In the genomic region with DNA sequence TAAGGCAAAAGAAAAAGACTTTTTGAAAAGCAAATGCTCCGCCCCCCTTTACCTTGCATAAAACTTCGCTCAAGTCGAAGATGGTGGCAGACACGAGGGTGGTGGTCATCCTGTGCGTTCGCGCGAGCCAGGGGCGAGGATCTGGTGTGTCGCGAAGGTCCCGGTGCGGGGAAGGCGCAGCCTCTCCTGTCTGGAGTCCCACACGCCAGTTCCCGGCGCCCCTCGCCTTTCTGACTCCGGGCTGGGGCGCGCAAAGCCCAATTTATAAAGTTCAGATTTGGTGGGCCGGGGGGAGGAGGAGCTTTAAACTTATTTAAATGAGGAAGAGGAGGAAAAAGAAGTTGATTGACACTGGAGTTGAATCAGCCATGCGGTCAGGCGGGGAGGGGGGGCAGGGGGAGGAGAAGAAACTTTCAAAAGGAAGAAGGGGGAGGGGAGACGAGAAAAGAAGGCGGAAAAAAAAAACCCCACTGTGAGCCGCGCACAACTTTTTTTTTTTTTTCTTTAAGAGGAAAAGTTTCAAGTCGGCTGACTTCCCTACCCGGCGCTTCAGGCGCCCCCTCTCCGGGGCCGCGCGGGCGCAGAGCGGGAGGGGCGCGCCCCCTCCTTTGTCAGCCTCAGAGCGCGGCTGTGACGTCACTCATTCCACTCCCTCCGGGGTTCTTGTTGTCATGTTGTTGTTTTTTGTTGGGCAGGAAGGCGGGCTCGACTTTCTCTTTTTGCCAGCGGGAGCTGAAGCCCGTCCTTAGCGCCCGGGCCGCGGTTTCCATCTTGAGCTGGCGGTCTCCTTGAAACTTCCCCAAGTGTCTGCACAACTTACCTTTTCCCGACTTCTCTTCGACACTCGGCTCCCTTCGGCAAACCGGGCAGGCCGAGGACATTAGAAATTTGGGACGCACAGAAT, we compare ENCODE assay signal across 8 cellular contexts. TPM values are rescaled to one million over a fixed set of nuclear protein-coding genes. Genes with fewer than 3 reads are reported as not detected.
DNase-seq lines count a peak whose midpoint lies in the region; ATAC-seq and TF ChIP-seq lines count a peak whose summit lies in the region.

A gene with protein sequence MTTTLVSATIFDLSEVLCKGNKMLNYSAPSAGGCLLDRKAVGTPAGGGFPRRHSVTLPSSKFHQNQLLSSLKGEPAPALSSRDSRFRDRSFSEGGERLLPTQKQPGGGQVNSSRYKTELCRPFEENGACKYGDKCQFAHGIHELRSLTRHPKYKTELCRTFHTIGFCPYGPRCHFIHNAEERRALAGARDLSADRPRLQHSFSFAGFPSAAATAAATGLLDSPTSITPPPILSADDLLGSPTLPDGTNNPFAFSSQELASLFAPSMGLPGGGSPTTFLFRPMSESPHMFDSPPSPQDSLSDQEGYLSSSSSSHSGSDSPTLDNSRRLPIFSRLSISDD (minus strand): TSS at position 238 of the 904 bp plus-strand sequence. CDS start 129 bp downstream, at position 109.

- no peaks in the 10 kb centered on the region for H3K9me3 Mint-ChIP-seq in activated CD8-positive, alpha-beta T cell treated with anti-CD3 and anti-CD28 coated beads for 36 hours

- TF ChIP-seq POLR2A in lower leg skin (IDR thresholded peaks at IDR 0.05), result peak in 1 of 2 donors; percentile 97

- peak within 1 kb of the TSS; percentile 88 for H3K4me3 Mint-ChIP-seq in activated CD8-positive, alpha-beta T cell treated with anti-CD3 and anti-CD28 coated beads for 36 hours

- intact Hi-C loops in activated CD8-positive, alpha-beta T cell treated with anti-CD3 and anti-CD28 coated beads for 36 hours (cut with micrococcal nuclease), result loop anchor here (2.0 to 5.0 kb wide), 2 partner anchors 22 to 111 kb away; no protein-coding TSS in a partner anchor
- intact Hi-C loops in lower leg skin (cut with DNase I; ENCODE audit: low total_unique reads), result loop anchor here (10.0 kb wide), 1 partner anchor 248 kb away; no protein-coding TSS in a partner anchor

- DNase-seq in GM10248 (ENCODE audit: extremely low spot score) (peak; percentile 88), NCI-H446 treated with DMSO at 0.1 percent for 48 hours (lab: John Stamatoyannopoulos, UW) (peak; percentile 70), ecto neural progenitor cell (ENCODE audit: low spot score) (peak; percentile 97), lower leg skin (ENCODE audit: low spot score in 2 of 2) (peak; percentile 95 to 98)
- peak; percentile 91 for DNase-seq in activated CD8-positive, alpha-beta T cell treated with anti-CD3 and anti-CD28 coated beads for 36 hours
- peak; percentile 83 to 95 for DNase-seq in stimulated activated CD4-positive, alpha-beta T cell treated with anti-CD3 and anti-CD28 coated beads, Interleukin-4, amount 100 ng/mL, for 4 hours

- POLR2A ChIA-PET in GM10248 (lab: Yijun Ruan, JAX), result interaction anchor here (0.5 to 2.5 kb wide), 22 partner anchors 10 to 619 kb away, joined by 3 to 16 read pairs (median 4); no protein-coding TSS in a partner anchor
- POLR2A ChIA-PET in activated CD8-positive, alpha-beta T cell treated with anti-CD3 and anti-CD28 coated beads for 36 hours (lab: Charles Lee), result interaction anchor here (0.6 to 9.4 kb wide), 16 partner anchors 11 to 543 kb away, joined by 3 to 207 read pairs (median 5); no protein-coding TSS in a partner anchor

- WGBS in lower leg skin, 2 donors, result 0 to 1% methylated on average over 60 of the region's 60 CpGs

- TF ChIP-seq CTCF in GM10248 (IDR thresholded peaks at IDR 0.05; ENCODE audit: control extremely low read depth, extremely low read depth, low read depth, missing control alignments) (no peak), lower leg skin (IDR thresholded peaks at IDR 0.05) (no peak)
- no peak for TF ChIP-seq CTCF in activated CD8-positive, alpha-beta T cell treated with anti-CD3 and anti-CD28 coated beads for 36 hours (IDR thresholded peaks at IDR 0.05)

- H3K4me3 ChIP-seq in lower leg skin (ENCODE audit: low read depth, poor library complexity, severe bottlenecking), result peak within 1 kb of the TSS; percentile 97

- no peaks in the 10 kb centered on the region for H3K27me3 Mint-ChIP-seq in activated CD8-positive, alpha-beta T cell treated with anti-CD3 and anti-CD28 coated beads for 36 hours

- CTCF ChIA-PET in GM10248 (lab: Yijun Ruan, JAX), result interaction anchor here (0.7 to 6.6 kb wide), 5 partner anchors 9 to 534 kb away, joined by 3 to 84 read pairs (median 3); no protein-coding TSS in a partner anchor
- CTCF ChIA-PET in activated CD8-positive, alpha-beta T cell treated with anti-CD3 and anti-CD28 coated beads for 36 hours (lab: Charles Lee), result interaction anchor here (6.6 to 16.7 kb wide), 3 partner anchors 13 to 543 kb away, joined by 58 to 268 read pairs (median 87); no protein-coding TSS in a partner anchor

- ATAC-seq in HG02759 (IDR thresholded peaks at IDR 0.05; ENCODE audit: unreplicated experiment) (peak; percentile 42), HG03095 (IDR thresholded peaks at IDR 0.05; ENCODE audit: unreplicated experiment) (no peak)
- ATAC-seq in activated CD8-positive, alpha-beta T cell treated with anti-CD3 and anti-CD28 coated beads for 36 hours, result peak; percentile 24

- H3K36me3 Mint-ChIP-seq in activated CD8-positive, alpha-beta T cell treated with anti-CD3 and anti-CD28 coated beads for 36 hours (ENCODE audit: low read depth), result peaks cover 51% of the 10 kb centered on the region

- peaks cover 43% of the 10 kb centered on the region for H3K4me1 Mint-ChIP-seq in activated CD8-positive, alpha-beta T cell treated with anti-CD3 and anti-CD28 coated beads for 36 hours (ENCODE audit: low read depth)

- H3K27ac Mint-ChIP-seq in activated CD8-positive, alpha-beta T cell treated with anti-CD3 and anti-CD28 coated beads for 36 hours, result peak within 1 kb of the TSS; percentile 100

RNA-seq across cellular contexts. Expression of the gene that starts here (rescaled TPM):
- total RNA-seq in activated CD8-positive, alpha-beta T cell treated with anti-CD3 and anti-CD28 coated beads for 36 hours, result 10 to 100 TPM; 57.4 to 60.6 TPM
- 1,000 to 10,000 TPM in 1 of 4 donors, 100 to 1,000 TPM in 3; 466 to 2,618 (median 922) TPM for total RNA-seq in lower leg skin

Comparison
In these comparisons a context has a peak if more than half of its experiments do, and no peak if none do; other contexts are left out.
1. RNA of the gene that starts here (total RNA-seq): 466 to 2,618 TPM in lower leg skin; 57.4 to 60.6 TPM in activated CD8-positive, alpha-beta T cell treated with anti-CD3 and anti-CD28 coated beads for 36 hours; every median in the first group is over 4 times any median in the second.
2. Peak in every context shown above with its lines, with median percentiles within 50 percentile points of each other: DNase-seq.